Comparison of ENCODE assay signal across 2 cellular contexts in the genomic region with DNA sequence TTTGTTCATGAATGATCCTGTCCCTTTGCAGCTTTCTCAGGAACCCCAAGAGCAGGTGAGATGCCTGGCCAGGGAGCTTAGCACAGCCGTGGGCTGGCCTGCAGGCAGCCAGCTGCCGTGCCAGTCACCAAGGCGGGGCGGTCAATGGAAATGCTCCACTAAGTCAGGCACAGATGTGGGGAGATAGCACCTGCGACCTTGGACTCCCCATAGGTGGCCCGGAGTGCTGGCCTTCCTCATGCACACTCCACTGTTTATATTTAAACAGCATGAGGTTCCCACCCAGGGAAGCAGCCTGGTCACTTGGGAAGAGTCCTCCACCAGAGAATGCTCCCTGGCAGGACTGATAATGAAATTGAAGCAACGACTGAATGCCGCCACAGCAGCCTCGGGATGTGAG.
TF ChIP-seq lines count a peak whose summit lies in the region.

No MANE protein-coding gene starts in this region.

TF ChIP-seq in HepG2, 621 proteins besides CTCF, POLR2A, EP300 and RAD21 (continues in another document):
- TF ChIP-seq ZNF350 (CRISPR knock-in tag; IDR thresholded peaks at IDR 0.05; ENCODE audit: borderline replicate concordance, low read depth), result no peak
- 0 out of 2 replicates have a peak, but pooled peaks have one; percentile 19 for TF ChIP-seq IRF9 (CRISPR knock-in tag; IDR thresholded peaks at IDR 0.05; ENCODE audit: borderline replicate concordance)
- TF ChIP-seq ZMYM4 (CRISPR knock-in tag; IDR thresholded peaks at IDR 0.05), result no peak
- no peak for TF ChIP-seq SOX6 (IDR thresholded peaks at IDR 0.05)
- peak; percentile 27; the same call in 1 of the 2 replicates for TF ChIP-seq SOX6 (CRISPR knock-in tag; IDR thresholded peaks at IDR 0.05)
- TF ChIP-seq ZNF816 (CRISPR knock-in tag; IDR thresholded peaks at IDR 0.05; ENCODE audit: borderline replicate concordance), result no peak
- no peak for TF ChIP-seq MAFK (conservative IDR thresholded peaks at IDR 0.05 in 1 of 2, IDR thresholded peaks at IDR 0.05 in 1 of 2; ENCODE audit: low read length in 2 of 2)
- 0 out of 2 replicates have a peak, but pooled peaks have one; percentile 17 for TF ChIP-seq PAXIP1 (CRISPR knock-in tag; conservative IDR thresholded peaks at IDR 0.05)
- no peak for TF ChIP-seq SOX13 (IDR thresholded peaks at IDR 0.05)
- TF ChIP-seq SOX13 (CRISPR knock-in tag; conservative IDR thresholded peaks at IDR 0.05 in 1 of 2, IDR thresholded peaks at IDR 0.05 in 1 of 2), result peak in 1 of 2 experiments; percentile 9; a peak in 1 of 4 replicates
- peak; percentile 51 for TF ChIP-seq ZNF687 (CRISPR knock-in tag; IDR thresholded peaks at IDR 0.05)
- TF ChIP-seq HNF4A (CRISPR knock-in tag; IDR thresholded peaks at IDR 0.05), result peak; percentile 22; the same call in 1 of the 2 replicates
- 0 out of 2 replicates have a peak, but pooled peaks have one; percentile 43 for TF ChIP-seq ZNF292 (CRISPR knock-in tag; IDR thresholded peaks at IDR 0.05; ENCODE audit: borderline replicate concordance, low read depth)
- peak; percentile 57; the same call in 1 of the 2 replicates for TF ChIP-seq PITX1 (CRISPR knock-in tag; IDR thresholded peaks at IDR 0.05)
- TF ChIP-seq ZNF263 (CRISPR knock-in tag; IDR thresholded peaks at IDR 0.05), result peak; percentile 78
- no peak for TF ChIP-seq ZNF33B (CRISPR knock-in tag; IDR thresholded peaks at IDR 0.05)
- TF ChIP-seq HNRNPL (IDR thresholded peaks at IDR 0.05; ENCODE audit: low read depth, low read length), result 0 out of 2 replicates have a peak, but pooled peaks have one; percentile 37
- no peak for TF ChIP-seq PHF8 (CRISPR knock-in tag; IDR thresholded peaks at IDR 0.05)
- no peak for TF ChIP-seq ZNF713 (CRISPR knock-in tag; IDR thresholded peaks at IDR 0.05)
- no peak for TF ChIP-seq KMT2A (CRISPR knock-in tag; IDR thresholded peaks at IDR 0.05)

TF ChIP-seq in H1, 55 proteins besides CTCF, POLR2A, EP300 and RAD21:
- TF ChIP-seq TAF1 (IDR thresholded peaks at IDR 0.05; ENCODE audit: low read depth, low read length) (no peak), TEAD4 (IDR thresholded peaks at IDR 0.05; ENCODE audit: low read depth, low read length) (no peak), NANOG (IDR thresholded peaks at IDR 0.05; ENCODE audit: insufficient read depth, low read depth, low read length, poor library complexity, severe bottlenecking) (no peak), JUN (IDR thresholded peaks at IDR 0.05; ENCODE audit: low read depth, low read length) (no peak), PHF8 (conservative IDR thresholded peaks at IDR 0.05; ENCODE audit: low read depth, low read length) (no peak), RNF2 (IDR thresholded peaks at IDR 0.05; ENCODE audit: borderline replicate concordance, low read depth, low read length, missing control alignments, poor library complexity, severe bottlenecking) (no peak), POLR2AphosphoS5 (IDR thresholded peaks at IDR 0.05; ENCODE audit: low read depth, low read length) (no peak), SP1 (IDR thresholded peaks at IDR 0.05; ENCODE audit: low read depth, low read length) (no peak), NRF1 (IDR thresholded peaks at IDR 0.05; ENCODE audit: low read depth, low read length) (no peak), EZH2 (IDR thresholded peaks at IDR 0.05; ENCODE audit: low read depth, low read length, severe bottlenecking) (no peak), SP4 (IDR thresholded peaks at IDR 0.05; ENCODE audit: low read length) (no peak), SIX5 (IDR thresholded peaks at IDR 0.05; ENCODE audit: low read depth, low read length) (no peak), BACH1 (IDR thresholded peaks at IDR 0.05; ENCODE audit: low read length) (no peak)
- TF ChIP-seq, protein P1, sequence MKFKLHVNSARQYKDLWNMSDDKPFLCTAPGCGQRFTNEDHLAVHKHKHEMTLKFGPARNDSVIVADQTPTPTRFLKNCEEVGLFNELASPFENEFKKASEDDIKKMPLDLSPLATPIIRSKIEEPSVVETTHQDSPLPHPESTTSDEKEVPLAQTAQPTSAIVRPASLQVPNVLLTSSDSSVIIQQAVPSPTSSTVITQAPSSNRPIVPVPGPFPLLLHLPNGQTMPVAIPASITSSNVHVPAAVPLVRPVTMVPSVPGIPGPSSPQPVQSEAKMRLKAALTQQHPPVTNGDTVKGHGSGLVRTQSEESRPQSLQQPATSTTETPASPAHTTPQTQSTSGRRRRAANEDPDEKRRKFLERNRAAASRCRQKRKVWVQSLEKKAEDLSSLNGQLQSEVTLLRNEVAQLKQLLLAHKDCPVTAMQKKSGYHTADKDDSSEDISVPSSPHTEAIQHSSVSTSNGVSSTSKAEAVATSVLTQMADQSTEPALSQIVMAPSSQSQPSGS (IDR thresholded peaks at IDR 0.05; ENCODE audit: low read length), result no peak
